ENCODE assay signal across 1 cellular context in the genomic region with DNA sequence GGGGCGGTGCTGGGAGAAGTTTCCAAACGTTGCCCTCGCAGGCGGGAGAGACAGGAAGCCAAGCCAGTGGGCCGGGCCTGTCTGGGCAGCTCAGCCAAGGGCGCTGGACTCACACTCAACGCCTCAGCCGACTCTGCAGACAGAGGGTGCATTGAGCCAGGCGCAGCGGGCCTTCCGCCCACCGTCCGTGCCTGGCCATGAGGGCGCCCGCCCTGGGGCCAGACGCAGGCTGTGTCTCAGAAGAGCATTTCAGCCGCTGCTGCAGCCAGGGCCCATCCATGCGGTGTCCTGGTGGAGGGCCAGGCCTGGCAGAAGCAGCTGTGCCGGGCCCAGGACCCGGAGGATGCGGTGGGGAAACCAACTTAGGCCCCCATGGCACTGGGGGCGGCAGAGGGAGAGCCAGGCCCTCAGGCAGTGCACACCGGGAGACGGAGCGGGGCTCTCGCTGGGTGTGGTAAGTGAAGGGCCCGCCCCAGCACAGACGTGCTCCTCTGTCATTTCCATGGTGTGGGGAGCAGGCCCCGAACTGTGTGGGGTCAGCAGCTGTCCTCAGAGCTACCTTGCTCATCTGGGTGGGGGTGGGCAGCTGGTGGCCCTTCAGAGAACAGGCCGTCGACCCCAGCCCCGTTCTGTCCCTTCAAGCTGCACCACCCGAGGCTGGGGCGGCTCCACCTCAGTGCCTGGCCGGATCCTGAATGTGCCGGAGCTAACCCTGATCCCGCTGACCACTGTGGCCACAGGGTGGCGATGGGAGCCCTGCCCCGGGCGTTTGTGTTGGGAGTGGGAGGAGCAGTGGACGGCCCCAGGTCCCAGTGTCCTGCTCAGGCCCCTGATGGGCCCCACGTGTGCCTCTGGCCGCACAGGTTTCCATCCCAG.
A peak's percentile ranks its signal among the peaks of the same experiment; 100 is the strongest.
TF ChIP-seq lines count a peak whose summit lies in the region.

No MANE protein-coding gene starts in this region.

TF ChIP-seq in K562, 482 proteins besides CTCF, POLR2A, EP300 and RAD21:
- TF ChIP-seq MYC (IDR thresholded peaks at IDR 0.05; ENCODE audit: low read depth, low read length) (peak; percentile 61), MYC (CRISPR knock-in tag; IDR thresholded peaks at IDR 0.05; ENCODE audit: borderline replicate concordance, low read depth) (no peak), CBX5 (IDR thresholded peaks at IDR 0.05; ENCODE audit: borderline replicate concordance, low read depth) (no peak), ESRRA (IDR thresholded peaks at IDR 0.05; ENCODE audit: borderline replicate concordance, low read depth) (0 out of 2 replicates have a peak, but pooled peaks have one; percentile 18), MAZ (CRISPR knock-in tag; conservative IDR thresholded peaks at IDR 0.05 in 1 of 2, IDR thresholded peaks at IDR 0.05 in 1 of 2) (peak in 1 of 2 experiments; percentile 77; a peak in 2 of 4 replicates), CREB1 (IDR thresholded peaks at IDR 0.05) (0 out of 2 replicates have a peak, but pooled peaks have one; percentile 18), CREB1 (CRISPR knock-in tag; IDR thresholded peaks at IDR 0.05) (no peak), MBD2 (IDR thresholded peaks at IDR 0.05; ENCODE audit: borderline replicate concordance, low read depth) (peak; percentile 46; the same call in 1 of the 2 replicates), ETS1 (conservative IDR thresholded peaks at IDR 0.05; ENCODE audit: control insufficient read depth, low read depth, low read length) (no peak), RB1 (IDR thresholded peaks at IDR 0.05; ENCODE audit: low read depth) (peak; percentile 37; the same call in 1 of the 2 replicates), HDAC2 (IDR thresholded peaks at IDR 0.05) (0 out of 2 replicates have a peak, but pooled peaks have one; percentile 50), ZNF174 (CRISPR knock-in tag; IDR thresholded peaks at IDR 0.05) (no peak), E2F3 (CRISPR knock-in tag; IDR thresholded peaks at IDR 0.05) (no peak), CTBP1 (IDR thresholded peaks at IDR 0.05; ENCODE audit: borderline replicate concordance) (peak; percentile 42; the same call in 1 of the 2 replicates), ILK (tag; IDR thresholded peaks at IDR 0.05; ENCODE audit: borderline replicate concordance, low read depth) (no peak), SMC3 (conservative IDR thresholded peaks at IDR 0.05; ENCODE audit: insufficient read depth, low read depth, low read length) (peak; percentile 48; the same call in 1 of the 2 replicates), NBN (IDR thresholded peaks at IDR 0.05; ENCODE audit: low read depth) (peak; percentile 34; the same call in 1 of the 2 replicates), POLR2G (IDR thresholded peaks at IDR 0.05; ENCODE audit: low read depth, low read length) (peak; percentile 66; the same call in 1 of the 2 replicates), ZBTB33 (CRISPR knock-in tag; IDR thresholded peaks at IDR 0.05) (peak; percentile 56; the same call in 1 of the 2 replicates), PHB2 (IDR thresholded peaks at IDR 0.05; ENCODE audit: low read depth) (no peak), SP1 (CRISPR knock-in tag; IDR thresholded peaks at IDR 0.05) (peak; percentile 66), NONO (IDR thresholded peaks at IDR 0.05; ENCODE audit: low read depth in 2 of 2, low read length in 1 of 2) (0 out of 4 replicates have a peak, but pooled peaks of 1 of the 2 experiments have one; percentile 56), RBFOX2 (IDR thresholded peaks at IDR 0.05; ENCODE audit: low read depth, low read length) (peak; percentile 64; the same call in 1 of the 2 replicates), ATF7 (IDR thresholded peaks at IDR 0.05) (peak; percentile 25; the same call in 1 of the 2 replicates), KLF16 (IDR thresholded peaks at IDR 0.05) (peak; percentile 61; the same call in 1 of the 2 replicates), HNRNPLL (IDR thresholded peaks at IDR 0.05; ENCODE audit: low read depth, low read length, poor library complexity, severe bottlenecking) (no peak), PHTF2 (CRISPR knock-in tag; IDR thresholded peaks at IDR 0.05) (no peak), UBTF (IDR thresholded peaks at IDR 0.05; ENCODE audit: borderline replicate concordance in 1 of 2, low read depth in 2 of 2, low read length in 2 of 2) (peak in 1 of 2 experiments; percentile 55; a peak in 1 of 4 replicates), CREM (IDR thresholded peaks at IDR 0.05; ENCODE audit: low read depth) (peak; percentile 39; the same call in 1 of the 2 replicates), MTA3 (IDR thresholded peaks at IDR 0.05; ENCODE audit: borderline replicate concordance) (0 out of 2 replicates have a peak, but pooled peaks have one; percentile 26), FIP1L1 (IDR thresholded peaks at IDR 0.05; ENCODE audit: low read depth, low read length, poor library complexity, severe bottlenecking) (peak; percentile 58), TRIM28 (IDR thresholded peaks at IDR 0.05) (no peak), STAG1 (CRISPR knock-in tag; IDR thresholded peaks at IDR 0.05; ENCODE audit: borderline replicate concordance) (no peak), JUND (IDR thresholded peaks at IDR 0.05; ENCODE audit: borderline replicate concordance, low read depth, low read length) (no peak), JUND (tag; IDR thresholded peaks at IDR 0.05; ENCODE audit: borderline replicate concordance, low read depth, low read length) (peak; percentile 37; the same call in 1 of the 3 replicates), LEF1 (IDR thresholded peaks at IDR 0.05) (no peak), CBFA2T3 (IDR thresholded peaks at IDR 0.05) (no peak), ZFX (CRISPR knock-in tag; IDR thresholded peaks at IDR 0.05) (peak; percentile 56), SAP30 (IDR thresholded peaks at IDR 0.05; ENCODE audit: borderline replicate concordance, insufficient read depth, low read depth, low read length, poor library complexity, severe bottlenecking) (peak; percentile 49), MAX (CRISPR knock-in tag; IDR thresholded peaks at IDR 0.05) (0 out of 2 replicates have a peak, but pooled peaks have one; percentile 48), GATAD2B (IDR thresholded peaks at IDR 0.05; ENCODE audit: borderline replicate concordance) (peak; percentile 54; the same call in 1 of the 2 replicates), CXXC5 (CRISPR knock-in tag; IDR thresholded peaks at IDR 0.05) (peak; percentile 29; the same call in 1 of the 2 replicates), SAFB (IDR thresholded peaks at IDR 0.05; ENCODE audit: borderline replicate concordance, low read depth, low read length) (peak; percentile 88), NRF1 (conservative IDR thresholded peaks at IDR 0.05 in 1 of 2, IDR thresholded peaks at IDR 0.05 in 1 of 2) (peak; percentile 20 to 55; a peak in 1 of 4 replicates), ATF1 (CRISPR knock-in tag; IDR thresholded peaks at IDR 0.05) (no peak), ATF1 (tag; IDR thresholded peaks at IDR 0.05) (peak; percentile 42; the same call in 1 of the 2 replicates)
- TF ChIP-seq, protein P1, sequence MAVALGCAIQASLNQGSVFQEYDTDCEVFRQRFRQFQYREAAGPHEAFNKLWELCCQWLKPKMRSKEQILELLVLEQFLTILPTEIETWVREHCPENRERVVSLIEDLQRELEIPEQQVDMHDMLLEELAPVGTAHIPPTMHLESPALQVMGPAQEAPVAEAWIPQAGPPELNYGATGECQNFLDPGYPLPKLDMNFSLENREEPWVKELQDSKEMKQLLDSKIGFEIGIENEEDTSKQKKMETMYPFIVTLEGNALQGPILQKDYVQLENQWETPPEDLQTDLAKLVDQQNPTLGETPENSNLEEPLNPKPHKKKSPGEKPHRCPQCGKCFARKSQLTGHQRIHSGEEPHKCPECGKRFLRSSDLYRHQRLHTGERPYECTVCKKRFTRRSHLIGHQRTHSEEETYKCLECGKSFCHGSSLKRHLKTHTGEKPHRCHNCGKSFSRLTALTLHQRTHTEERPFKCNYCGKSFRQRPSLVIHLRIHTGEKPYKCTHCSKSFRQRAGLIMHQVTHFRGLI (CRISPR knock-in tag; IDR thresholded peaks at IDR 0.05), result no peak
- TF ChIP-seq, protein P2, sequence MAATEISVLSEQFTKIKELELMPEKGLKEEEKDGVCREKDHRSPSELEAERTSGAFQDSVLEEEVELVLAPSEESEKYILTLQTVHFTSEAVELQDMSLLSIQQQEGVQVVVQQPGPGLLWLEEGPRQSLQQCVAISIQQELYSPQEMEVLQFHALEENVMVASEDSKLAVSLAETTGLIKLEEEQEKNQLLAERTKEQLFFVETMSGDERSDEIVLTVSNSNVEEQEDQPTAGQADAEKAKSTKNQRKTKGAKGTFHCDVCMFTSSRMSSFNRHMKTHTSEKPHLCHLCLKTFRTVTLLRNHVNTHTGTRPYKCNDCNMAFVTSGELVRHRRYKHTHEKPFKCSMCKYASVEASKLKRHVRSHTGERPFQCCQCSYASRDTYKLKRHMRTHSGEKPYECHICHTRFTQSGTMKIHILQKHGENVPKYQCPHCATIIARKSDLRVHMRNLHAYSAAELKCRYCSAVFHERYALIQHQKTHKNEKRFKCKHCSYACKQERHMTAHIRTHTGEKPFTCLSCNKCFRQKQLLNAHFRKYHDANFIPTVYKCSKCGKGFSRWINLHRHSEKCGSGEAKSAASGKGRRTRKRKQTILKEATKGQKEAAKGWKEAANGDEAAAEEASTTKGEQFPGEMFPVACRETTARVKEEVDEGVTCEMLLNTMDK (IDR thresholded peaks at IDR 0.05; ENCODE audit: borderline replicate concordance, insufficient read depth, low read depth, low read length, poor library complexity, severe bottlenecking), result peak; percentile 43
- TF ChIP-seq, protein P3, sequence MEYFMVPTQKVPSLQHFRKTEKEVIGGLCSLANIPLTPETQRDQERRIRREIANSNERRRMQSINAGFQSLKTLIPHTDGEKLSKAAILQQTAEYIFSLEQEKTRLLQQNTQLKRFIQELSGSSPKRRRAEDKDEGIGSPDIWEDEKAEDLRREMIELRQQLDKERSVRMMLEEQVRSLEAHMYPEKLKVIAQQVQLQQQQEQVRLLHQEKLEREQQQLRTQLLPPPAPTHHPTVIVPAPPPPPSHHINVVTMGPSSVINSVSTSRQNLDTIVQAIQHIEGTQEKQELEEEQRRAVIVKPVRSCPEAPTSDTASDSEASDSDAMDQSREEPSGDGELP (CRISPR knock-in tag; IDR thresholded peaks at IDR 0.05; ENCODE audit: borderline replicate concordance), result peak; percentile 13; the same call in 1 of the 2 replicates
- TF ChIP-seq, protein P4, sequence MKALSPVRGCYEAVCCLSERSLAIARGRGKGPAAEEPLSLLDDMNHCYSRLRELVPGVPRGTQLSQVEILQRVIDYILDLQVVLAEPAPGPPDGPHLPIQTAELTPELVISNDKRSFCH (CRISPR knock-in tag; IDR thresholded peaks at IDR 0.05), result no peak
- TF ChIP-seq, protein P4 (tag; IDR thresholded peaks at IDR 0.05), result 0 out of 2 replicates have a peak, but pooled peaks have one; percentile 12
TF ChIP-seq in K562: peak in this region for 33.
